In the genomic region with DNA sequence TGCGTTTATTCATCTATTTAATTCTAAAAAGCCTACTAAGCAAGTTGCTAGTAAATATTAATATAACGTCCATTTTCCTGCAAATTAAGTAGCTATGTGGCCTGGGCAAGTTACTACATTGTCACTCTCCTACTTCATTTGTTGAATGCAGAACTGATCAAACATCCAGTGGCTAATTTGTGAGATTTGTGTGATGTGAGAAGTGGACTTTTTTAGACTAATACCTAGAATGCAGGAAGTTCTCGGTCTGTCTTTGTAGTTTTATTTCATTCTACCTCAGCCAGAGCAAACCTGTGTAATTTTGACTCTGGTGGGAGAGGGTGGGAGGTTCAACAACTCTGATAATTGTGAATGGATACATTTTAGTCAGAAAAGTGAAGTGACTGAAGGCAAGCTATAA, we compare ENCODE assay signal across 8 cellular contexts. TPM values are rescaled to one million over a fixed set of nuclear protein-coding genes. Genes with fewer than 3 reads are reported as not detected.
DNase-seq lines count a peak whose midpoint lies in the region; ATAC-seq and TF ChIP-seq lines count a peak whose summit lies in the region.

No MANE protein-coding gene starts in this region.

- peak overlapping the region; percentile 94 for H3K27ac ChIP-seq in CD4-positive, CD25-positive, alpha-beta regulatory T cell (ENCODE audit: insufficient read depth, low read length, poor library complexity, severe bottlenecking)
- H3K27ac ChIP-seq in WERI-Rb-1 (peak overlapping the region; percentile 92), testis (peak overlapping the region; percentile 93 to 95)

- DNase-seq in CD4-positive, CD25-positive, alpha-beta regulatory T cell: peak in 1 of 3 donors; percentile 54
- DNase-seq in WERI-Rb-1: no peak
- DNase-seq in testis: no peak
- DNase-seq in NCI-H146 (lab: John Stamatoyannopoulos, UW): no peak

- peak overlapping the region; percentile 94 for H3K9ac ChIP-seq in iPS-15b (ENCODE audit: low read depth, low read length)

- ATAC-seq in CD4-positive, CD25-positive, alpha-beta regulatory T cell (ENCODE audit: low read depth in 2 of 2): no peak
- ATAC-seq in GM21723 (IDR thresholded peaks at IDR 0.05; ENCODE audit: unreplicated experiment) (peak; percentile 2), GM21367 (IDR thresholded peaks at IDR 0.05; ENCODE audit: unreplicated experiment) (no peak), GM18519 (IDR thresholded peaks at IDR 0.05; ENCODE audit: low FRiP score, unreplicated experiment) (no peak)

- no peaks in the 10 kb centered on the region for H3K27me3 ChIP-seq in CD4-positive, CD25-positive, alpha-beta regulatory T cell (ENCODE audit: control insufficient read depth, insufficient read depth, low read length)
- no peaks in the 10 kb centered on the region for H3K27me3 ChIP-seq in WERI-Rb-1 (ENCODE audit: insufficient read depth, low read depth, severe bottlenecking)
- H3K27me3 ChIP-seq in iPS-15b (ENCODE audit: control insufficient read depth, insufficient read depth, low read length): no peaks in the 10 kb centered on the region
- H3K27me3 ChIP-seq in testis: no peaks in the 10 kb centered on the region

- H3K9me3 ChIP-seq in CD4-positive, CD25-positive, alpha-beta regulatory T cell (ENCODE audit: control insufficient read depth in 2 of 2, low read length in 2 of 2): no peaks in the 10 kb centered on the region
- H3K9me3 ChIP-seq in WERI-Rb-1 (ENCODE audit: severe bottlenecking) (no peaks in the 10 kb centered on the region), iPS-15b (ENCODE audit: control insufficient read depth, insufficient read depth, low read length) (no peaks in the 10 kb centered on the region), testis (no peaks in the 10 kb centered on the region)

- peak overlapping the region; percentile 99 for H3K4me3 ChIP-seq in CD4-positive, CD25-positive, alpha-beta regulatory T cell (ENCODE audit: low read depth, low read length)
- H3K4me3 ChIP-seq in WERI-Rb-1 (ENCODE audit: low read depth, low read length) (peak overlapping the region; percentile 99), iPS-15b (ENCODE audit: low read depth, low read length) (peak overlapping the region; percentile 98), testis (peak overlapping the region; percentile 82 to 98)

- H3K27ac Mint-ChIP-seq in CD4-positive, CD25-positive, alpha-beta regulatory T cell: peak overlapping the region; percentile 89 to 99 (median 99)

- no peak for TF ChIP-seq POLR2A in testis (IDR thresholded peaks at IDR 0.05)

- peaks cover 10% of the 10 kb centered on the region for H3K36me3 Mint-ChIP-seq in CD4-positive, CD25-positive, alpha-beta regulatory T cell

- peak overlapping the region; percentile 96 to 99 (median 96) for H3K4me3 Mint-ChIP-seq in CD4-positive, CD25-positive, alpha-beta regulatory T cell

- no peak for TF ChIP-seq CTCF in WERI-Rb-1 (IDR thresholded peaks at IDR 0.05; ENCODE audit: low read depth, low read length)
- TF ChIP-seq CTCF in testis (IDR thresholded peaks at IDR 0.05): no peak

- H3K4me1 Mint-ChIP-seq in CD4-positive, CD25-positive, alpha-beta regulatory T cell: peaks cover 15 to 46% (median 26%) of the 10 kb centered on the region in 4 donors

- no peaks in the 10 kb centered on the region for H3K9me3 Mint-ChIP-seq in CD4-positive, CD25-positive, alpha-beta regulatory T cell

- peaks cover 15% of the 10 kb centered on the region for H3K36me3 ChIP-seq in CD4-positive, CD25-positive, alpha-beta regulatory T cell (ENCODE audit: control insufficient read depth, insufficient read depth, low read length)
- H3K36me3 ChIP-seq in WERI-Rb-1 (peaks cover 20% of the 10 kb centered on the region), iPS-15b (ENCODE audit: control insufficient read depth, insufficient read depth, low read length) (no peaks in the 10 kb centered on the region), testis (ENCODE audit: low read depth, missing control alignments) (no peaks in the 10 kb centered on the region)

- peaks cover 4% of the 10 kb centered on the region for H3K27me3 Mint-ChIP-seq in CD4-positive, CD25-positive, alpha-beta regulatory T cell

- 5% methylated on average over 3 of the region's 3 CpGs for WGBS in testis, 2 donors

- H3K4me1 ChIP-seq in CD4-positive, CD25-positive, alpha-beta regulatory T cell (ENCODE audit: control insufficient read depth, insufficient read depth, low read length, poor library complexity, severe bottlenecking): peaks cover 24% of the 10 kb centered on the region
- H3K4me1 ChIP-seq in iPS-15b (ENCODE audit: control insufficient read depth, insufficient read depth, low read length): no peaks in the 10 kb centered on the region
- peaks cover 6% of the 10 kb centered on the region for H3K4me1 ChIP-seq in testis

- intact Hi-C loops in testis (cut with DNase I; ENCODE audit: low total_unique reads): no loop called here

RNA-seq across cellular contexts. Expression of a gene that starts 0.8 kb away (rescaled TPM):
- 17.9 TPM for total RNA-seq in CD4-positive, CD25-positive, alpha-beta regulatory T cell
- polyA plus RNA-seq in CD4-positive, CD25-positive, alpha-beta regulatory T cell: 10 to 100 TPM in 1 of 4 donors, 1 to 10 TPM in 3; 7.7 to 10.3 (median 9.2) TPM
- 10 to 100 TPM; 22.4 to 35.7 TPM for total RNA-seq in testis
- polyA plus RNA-seq in testis (ENCODE audit: insufficient read depth, low read depth, low replicate concordance): 19.6 TPM

RNA-seq across cellular contexts. Expression of a gene that starts 27.6 kb away (rescaled TPM):
- total RNA-seq in CD4-positive, CD25-positive, alpha-beta regulatory T cell: not detected
- polyA plus RNA-seq in CD4-positive, CD25-positive, alpha-beta regulatory T cell: not detected
- total RNA-seq in testis: not detected
- not detected for polyA plus RNA-seq in testis (ENCODE audit: insufficient read depth, low read depth, low replicate concordance)

RNA-seq across cellular contexts. Expression of a gene that starts 47.3 kb away (rescaled TPM):
- 8.3 TPM for total RNA-seq in CD4-positive, CD25-positive, alpha-beta regulatory T cell
- 10 to 100 TPM; 14.9 to 22.8 (median 17.3) TPM for polyA plus RNA-seq in CD4-positive, CD25-positive, alpha-beta regulatory T cell
- 10 to 100 TPM; 14.1 to 16.4 TPM for total RNA-seq in testis
- polyA plus RNA-seq in testis (ENCODE audit: insufficient read depth, low read depth, low replicate concordance): 18.2 TPM
